10 cellular contexts compared by ENCODE assay signal in the genomic region with DNA sequence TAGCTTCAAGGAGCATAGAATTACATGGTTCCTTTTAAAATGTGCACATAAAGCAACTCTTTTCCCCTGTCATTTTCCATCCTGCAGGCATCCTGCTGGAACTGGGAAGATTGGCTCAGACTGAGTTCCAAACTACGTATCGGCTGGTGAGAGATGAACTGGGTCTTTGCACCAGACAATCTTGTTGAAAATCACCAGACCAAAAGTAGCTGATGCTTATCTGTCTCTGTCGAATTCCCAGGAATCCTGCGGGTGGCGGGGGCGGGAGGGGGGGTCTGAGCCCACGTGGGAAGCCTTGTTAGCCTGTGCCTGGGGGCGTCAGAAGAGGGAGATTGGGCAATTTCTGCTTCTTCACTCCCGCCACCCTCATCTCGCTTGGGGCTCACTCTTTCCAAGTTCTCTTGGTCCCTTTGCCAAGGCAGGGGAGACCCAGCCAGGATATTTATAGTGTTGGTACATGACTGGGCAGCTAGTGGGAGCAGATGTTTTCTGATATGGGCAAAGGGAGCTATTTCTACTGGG.
DNase-seq lines count a peak whose midpoint lies in the region; ATAC-seq, FAIRE-seq and TF ChIP-seq lines count a peak whose summit lies in the region.
"Had no signal": no experiment of that assay in that cellular context is flagged by ENCODE, and none has a peak within 500 bp of the region (broad histone marks: within the 10 kb centered on the region; RNA-seq: fewer than 3 reads in every experiment).

No MANE protein-coding gene starts in this region.

- no TSS peak for BruUV-seq in OCI-LY7 (replicated peaks; lab: Mats Ljungman, UMichigan)

- no peaks in the 10 kb centered on the region for H3K9me2 ChIP-seq in OCI-LY7 (ENCODE audit: insufficient read depth, low read length)

- no peaks in the 10 kb centered on the region for H3K36me3 Mint-ChIP-seq in neural progenitor cell

- H3K9ac ChIP-seq in neural progenitor cell (no peak overlapping the region), kidney (ENCODE audit: low read length in 2 of 2) (no peak overlapping the region)

- H3K4me2 ChIP-seq in OCI-LY7 (ENCODE audit: low read length) (peak overlapping the region; percentile 33; the same call in 1 of the 2 replicates), neural progenitor cell (no peak overlapping the region)

- DNase-seq in AG04449 (ENCODE audit: low read depth, low spot score) (peak; percentile 36), OCI-LY7 (ENCODE audit: low spot score) (no peak), fibroblast of mammary gland (ENCODE audit: low read depth) (peak; percentile 34), neural progenitor cell (ENCODE audit: low spot score) (no peak), NAMALWA (ENCODE audit: low spot score) (no peak), kidney (no peak)
- DNase-seq: ACHN; activated T-cell treated with anti-CD3 and anti-CD28 coated beads, Interleukin-2, amount 50 U/mL, for 1 hour had no signal

- ATAC-seq in GM18907 (IDR thresholded peaks at IDR 0.05; ENCODE audit: unreplicated experiment) (no peak), GM18498 (IDR thresholded peaks at IDR 0.05; ENCODE audit: unreplicated experiment) (no peak)

- H3K36me3 ChIP-seq in OCI-LY7 (ENCODE audit: insufficient read depth, low read length), result no peaks in the 10 kb centered on the region
- no peaks in the 10 kb centered on the region for H3K36me3 ChIP-seq in neural progenitor cell
- H3K36me3 ChIP-seq in kidney (ENCODE audit: control insufficient read depth in 1 of 2, insufficient read depth in 2 of 2, low read length in 2 of 2), result no peaks in the 10 kb centered on the region

- peaks cover 26% of the 10 kb centered on the region for H3K4me1 Mint-ChIP-seq in neural progenitor cell

- H3K4me3 ChIP-seq in AG04449 (ENCODE audit: low read depth, low read length), result no peak overlapping the region
- no peak overlapping the region for H3K4me3 ChIP-seq in OCI-LY7 (ENCODE audit: low read depth, low read length, poor library complexity, severe bottlenecking)
- no peak overlapping the region for H3K4me3 ChIP-seq in fibroblast of mammary gland (ENCODE audit: control insufficient read depth, low read depth, low read length)
- no peak overlapping the region for H3K4me3 ChIP-seq in neural progenitor cell
- H3K4me3 ChIP-seq in kidney (ENCODE audit: low read length in 2 of 2), result no peak overlapping the region

- intact Hi-C loops in OCI-LY7 (cut with micrococcal nuclease; ENCODE audit: unreplicated experiment) (no loop called here), kidney (cut with DNase I) (no loop called here)

- H3K4me1 ChIP-seq in OCI-LY7 (ENCODE audit: insufficient read depth, low read length, poor library complexity, severe bottlenecking) (peaks cover 24% of the 10 kb centered on the region), neural progenitor cell (peaks cover 16% of the 10 kb centered on the region), kidney (ENCODE audit: control insufficient read depth in 1 of 2, insufficient read depth in 1 of 2, low read depth in 1 of 2, low read length in 2 of 2) (peaks cover 9 to 25% of the 10 kb centered on the region in 2 donors)

- H3K9me3 ChIP-seq in OCI-LY7 (ENCODE audit: low read length) (no peaks in the 10 kb centered on the region), neural progenitor cell (ENCODE audit: low read depth) (no peaks in the 10 kb centered on the region), kidney (ENCODE audit: control insufficient read depth in 1 of 2, low read length in 2 of 2) (no peaks in the 10 kb centered on the region)

- H3K79me2 ChIP-seq in OCI-LY7 (ENCODE audit: insufficient read depth, low read depth, low read length) (no peaks in the 10 kb centered on the region), neural progenitor cell (ENCODE audit: low read depth) (no peaks in the 10 kb centered on the region)

- no peak overlapping the region for H3K4me3 Mint-ChIP-seq in neural progenitor cell

- no peak for FAIRE-seq in kidney (lab: Jason Lieb, UNC)

- H3K27ac ChIP-seq in OCI-LY7 (ENCODE audit: low read depth, low read length, poor library complexity, severe bottlenecking) (no peak overlapping the region), neural progenitor cell (no peak overlapping the region), kidney (ENCODE audit: low read depth in 2 of 2, low read length in 2 of 2) (no peak overlapping the region)

- H3K9me3 Mint-ChIP-seq in neural progenitor cell, result no peaks in the 10 kb centered on the region

- H3F3A ChIP-seq in neural progenitor cell (ENCODE audit: low read depth), result no peaks in the 10 kb centered on the region

- H4K20me1 ChIP-seq in OCI-LY7 (ENCODE audit: insufficient read depth, low read length) (no peaks in the 10 kb centered on the region), neural progenitor cell (ENCODE audit: low read depth) (no peaks in the 10 kb centered on the region)

- POLR2A ChIA-PET in AG04449 (lab: Yijun Ruan, JAX) (interaction anchor here (0.6 kb wide), 1 partner anchor 15 kb away, joined by 3 read pairs; no protein-coding TSS in a partner anchor), OCI-LY7 (lab: Charles Lee) (interaction anchor here (0.6 to 0.7 kb wide), 2 partner anchors 36 to 236 kb away, joined by 3 to 4 read pairs; no protein-coding TSS in a partner anchor)

- H2AFZ ChIP-seq in OCI-LY7 (ENCODE audit: low read length), result peak overlapping the region; percentile 62; the same call in 1 of the 2 replicates
- no peak overlapping the region for H2AFZ ChIP-seq in neural progenitor cell (replicated peaks)

- CTCF ChIA-PET in AG04449 (lab: Yijun Ruan, JAX), result interaction anchor here (0.8 to 9.5 kb wide), 4 partner anchors 11 to 182 kb away, joined by 3 to 205 read pairs (median 12); a partner anchor contains a TSS
- CTCF ChIA-PET in OCI-LY7 (lab: Charles Lee; ENCODE audit: unreplicated experiment), result interaction anchor here (0.6 kb wide), 1 partner anchor 87 kb away, joined by 3 read pairs; no protein-coding TSS in a partner anchor

- no peaks in the 10 kb centered on the region for H3K27me3 ChIP-seq in neural progenitor cell

- TF ChIP-seq CTCF in AG04449 (IDR thresholded peaks at IDR 0.05; ENCODE audit: insufficient read depth, low read length, missing control alignments), result no peak
- TF ChIP-seq CTCF in OCI-LY7 (conservative IDR thresholded peaks at IDR 0.05; ENCODE audit: low read length), result no peak
- TF ChIP-seq CTCF in fibroblast of mammary gland (conservative IDR thresholded peaks at IDR 0.05; ENCODE audit: control insufficient read depth, insufficient read depth, low read depth, low read length), result no peak
- TF ChIP-seq CTCF in neural progenitor cell (IDR thresholded peaks at IDR 0.05), result no peak
- TF ChIP-seq CTCF in kidney (IDR thresholded peaks at IDR 0.05; ENCODE audit: borderline replicate concordance, extremely low read depth, insufficient read depth), result no peak

- H3K27me3 Mint-ChIP-seq in neural progenitor cell (ENCODE audit: insufficient read depth, low read depth), result peaks cover 6% of the 10 kb centered on the region

- H3K27ac Mint-ChIP-seq in neural progenitor cell, result peak overlapping the region; percentile 76

Comparison
In these comparisons a context has a peak if more than half of its experiments do, and no peak if none do; other contexts are left out.
1. DNase-seq: peak in AG04449 (single experiment) and fibroblast of mammary gland (single experiment); none in OCI-LY7 (single experiment), neural progenitor cell (single experiment), NAMALWA (single experiment) and kidney (single experiment).